14 cellular contexts compared by ENCODE assay signal in genomic region chr12:82660541-82661325, GRCh38.
"Had no signal": no experiment of that assay in that cellular context is flagged by ENCODE, and none has a peak within 500 bp of the region (broad histone marks: within the 10 kb centered on the region; RNA-seq: fewer than 3 reads in every experiment).

No MANE protein-coding gene starts in this region.

- H3K4me3 ChIP-seq: mucosa of descending colon, psoas muscle, suprapubic skin, upper lobe of left lung had no signal

- H3K27ac ChIP-seq: psoas muscle, suprapubic skin, upper lobe of left lung, WERI-Rb-1 had no signal

- H3K36me3 ChIP-seq: suprapubic skin, upper lobe of left lung, WERI-Rb-1 had no signal

- H3K4me1 ChIP-seq: psoas muscle, suprapubic skin, upper lobe of left lung had no signal

- H3K27me3 ChIP-seq: suprapubic skin, upper lobe of left lung had no signal

- DNase-seq: activated CD4-positive, alpha-beta T cell treated with anti-CD3 and anti-CD28 coated beads for 4 hours; activated naive CD4-positive, alpha-beta T cell treated with Interleukin-2 at 50 U/mL for 16 hours; activated naive CD8-positive, alpha-beta T cell treated with anti-CD3 and anti-CD28 coated beads, Interleukin-2, amount 50 U/mL, for 24 hours; effector memory CD8-positive, alpha-beta T cell; glutamatergic neuron; mucosa of descending colon; psoas muscle; stimulated activated CD4-positive, alpha-beta T cell treated with anti-CD3 and anti-CD28 coated beads, Interleukin-4, amount 100 ng/mL, for 1 hour; stimulated activated CD8-positive, alpha-beta memory T cell treated with anti-CD3 and anti-CD28 coated beads, Interleukin-4, amount 100 ng/mL, for 48 hours; stimulated activated naive CD8-positive, alpha-beta T cell treated with anti-CD3 and anti-CD28 coated beads, Interleukin-15, Interleukin-2, amounts not matched to agents 100 U/mL and 50 U/mL, for 24 hours; upper lobe of left lung; WERI-Rb-1 had no signal

- H3K9me3 ChIP-seq: mucosa of descending colon, psoas muscle, suprapubic skin, upper lobe of left lung had no signal

- ATAC-seq: activated naive CD8-positive, alpha-beta T cell treated with anti-CD3 and anti-CD28 coated beads, Interleukin-2, amount 50 U/mL, for 24 hours; effector memory CD8-positive, alpha-beta T cell; mucosa of descending colon; psoas muscle; sciatic nerve; stimulated activated naive CD8-positive, alpha-beta T cell treated with anti-CD3 and anti-CD28 coated beads, Interleukin-15, Interleukin-2, amounts not matched to agents 100 U/mL and 50 U/mL, for 24 hours had no signal
